Comparison of ENCODE assay signal across 1 cellular context in genomic region chr3:4302747-4303146, GRCh38.
TF ChIP-seq lines count a peak whose summit lies in the region.

No MANE protein-coding gene starts in this region.

TF ChIP-seq in K562, 482 proteins besides CTCF, POLR2A, EP300 and RAD21 (continued from another document):
- TF ChIP-seq, protein P1, sequence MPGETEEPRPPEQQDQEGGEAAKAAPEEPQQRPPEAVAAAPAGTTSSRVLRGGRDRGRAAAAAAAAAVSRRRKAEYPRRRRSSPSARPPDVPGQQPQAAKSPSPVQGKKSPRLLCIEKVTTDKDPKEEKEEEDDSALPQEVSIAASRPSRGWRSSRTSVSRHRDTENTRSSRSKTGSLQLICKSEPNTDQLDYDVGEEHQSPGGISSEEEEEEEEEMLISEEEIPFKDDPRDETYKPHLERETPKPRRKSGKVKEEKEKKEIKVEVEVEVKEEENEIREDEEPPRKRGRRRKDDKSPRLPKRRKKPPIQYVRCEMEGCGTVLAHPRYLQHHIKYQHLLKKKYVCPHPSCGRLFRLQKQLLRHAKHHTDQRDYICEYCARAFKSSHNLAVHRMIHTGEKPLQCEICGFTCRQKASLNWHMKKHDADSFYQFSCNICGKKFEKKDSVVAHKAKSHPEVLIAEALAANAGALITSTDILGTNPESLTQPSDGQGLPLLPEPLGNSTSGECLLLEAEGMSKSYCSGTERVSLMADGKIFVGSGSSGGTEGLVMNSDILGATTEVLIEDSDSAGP (CRISPR knock-in tag; IDR thresholded peaks at IDR 0.05): 0 out of 2 replicates have a peak, but pooled peaks have one; percentile 16
- TF ChIP-seq RNF2 (IDR thresholded peaks at IDR 0.05) (no peak), POLR2H (tag; IDR thresholded peaks at IDR 0.05; ENCODE audit: low read depth) (no peak), FOXA3 (CRISPR knock-in tag; conservative IDR thresholded peaks at IDR 0.05 in 1 of 2, IDR thresholded peaks at IDR 0.05 in 1 of 2) (0 out of 4 replicates have a peak, but pooled peaks of 1 of the 2 experiments have one; percentile 9), ILF3 (IDR thresholded peaks at IDR 0.05; ENCODE audit: borderline replicate concordance) (no peak), FOXJ2 (tag; IDR thresholded peaks at IDR 0.05) (no peak), HDAC2 (IDR thresholded peaks at IDR 0.05) (0 out of 2 replicates have a peak, but pooled peaks have one; percentile 10), ZBTB34 (CRISPR knock-in tag; IDR thresholded peaks at IDR 0.05) (no peak), MYNN (IDR thresholded peaks at IDR 0.05) (no peak), MYNN (CRISPR knock-in tag; IDR thresholded peaks at IDR 0.05) (no peak), MLX (CRISPR knock-in tag; conservative IDR thresholded peaks at IDR 0.05) (no peak)
